11 cellular contexts compared by ENCODE assay signal in the genomic region with DNA sequence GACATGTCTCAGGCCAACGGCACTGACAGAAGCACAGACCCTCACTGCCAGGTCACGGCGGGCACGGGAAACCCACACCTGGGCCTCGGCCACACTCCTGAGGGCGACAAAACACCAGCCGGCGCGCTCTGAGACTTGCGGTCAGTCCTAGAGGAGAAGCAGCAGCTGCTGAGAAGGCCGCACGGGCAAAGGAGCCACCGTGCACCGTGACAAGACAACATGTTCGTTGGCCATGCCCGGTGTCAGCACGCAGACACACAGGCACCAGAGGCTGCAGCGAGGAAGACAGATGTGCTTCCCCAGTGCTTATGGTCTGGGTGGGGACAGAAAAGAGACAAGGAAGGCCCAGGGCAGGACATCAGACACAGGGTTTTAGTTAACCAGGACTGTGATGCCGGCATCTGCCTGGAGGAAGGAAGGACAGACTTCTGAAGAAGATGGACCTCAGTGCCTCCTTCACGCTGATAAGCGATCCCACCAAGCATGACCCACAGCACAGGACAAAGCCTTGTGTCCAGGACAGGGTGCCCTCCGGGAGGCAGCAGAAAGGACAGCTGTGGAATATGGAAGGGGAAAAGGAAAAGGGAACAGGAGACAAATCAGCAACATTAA.
DNase-seq lines count a peak whose midpoint lies in the region; ATAC-seq and TF ChIP-seq lines count a peak whose summit lies in the region.
"Had no signal": no experiment of that assay in that cellular context is flagged by ENCODE, and none has a peak within 500 bp of the region (broad histone marks: within the 10 kb centered on the region; RNA-seq: fewer than 3 reads in every experiment).

No MANE protein-coding gene starts in this region.

- no peak overlapping the region for H2AK5ac ChIP-seq in H9 (ENCODE audit: insufficient read length, low read length)

- peak overlapping the region; percentile 57 to 89 (median 76) for H3K27ac Mint-ChIP-seq in CD14-positive monocyte
- H3K27ac Mint-ChIP-seq in H9 = peak overlapping the region; percentile 81 to 92 (median 91); a peak in 6 of 7 replicates
- peak overlapping the region; percentile 90 for H3K27ac Mint-ChIP-seq in activated naive CD8-positive, alpha-beta T cell treated with anti-CD3 and anti-CD28 coated beads, Interleukin-2, amount 50 U/mL, for 24 hours
- H3K27ac Mint-ChIP-seq in natural killer cell treated with Interleukin-12 subunit alpha and Interleukin-12 subunit beta and Interleukin-15 and Interleukin-18, amount 100 ng/mL, for 72 hours = peak overlapping the region; percentile 57 to 80

- no peak overlapping the region for H2BK15ac ChIP-seq in H9 (ENCODE audit: low read depth, low read length)

- no peak for ATAC-seq in activated naive CD8-positive, alpha-beta T cell treated with anti-CD3 and anti-CD28 coated beads, Interleukin-2, amount 50 U/mL, for 24 hours
- no peak for ATAC-seq in natural killer cell treated with Interleukin-12 subunit alpha and Interleukin-12 subunit beta and Interleukin-15 and Interleukin-18, amount 100 ng/mL, for 72 hours
- no peak for ATAC-seq in GM21619 (IDR thresholded peaks at IDR 0.05; ENCODE audit: unreplicated experiment)

- H3K9ac ChIP-seq in H9 (ENCODE audit: extremely low read depth, insufficient read length, low read length) = no peak overlapping the region

- H3K79me1 ChIP-seq in H9 (ENCODE audit: insufficient read depth, low read depth, low read length, poor library complexity, severe bottlenecking) = peaks cover 5% of the 10 kb centered on the region

- TF ChIP-seq CTCF in CD14-positive monocyte (IDR thresholded peaks at IDR 0.05) (no peak), H9 (conservative IDR thresholded peaks at IDR 0.05) (no peak)

- H4K91ac ChIP-seq in H9 (ENCODE audit: insufficient read length, low read depth, low read length) = no peak overlapping the region

- H3K23ac ChIP-seq in H9 (ENCODE audit: insufficient read length, low read depth, low read length) = no peak overlapping the region

- no peak overlapping the region for H2BK12ac ChIP-seq in H9 (ENCODE audit: insufficient read length, low read depth, low read length)

- H3K9me3 Mint-ChIP-seq in CD14-positive monocyte = peaks cover 0 to 3% (median 0%) of the 10 kb centered on the region in 7 donors
- no peaks in the 10 kb centered on the region for H3K9me3 Mint-ChIP-seq in H9
- H3K9me3 Mint-ChIP-seq in activated naive CD8-positive, alpha-beta T cell treated with anti-CD3 and anti-CD28 coated beads, Interleukin-2, amount 50 U/mL, for 24 hours = no peaks in the 10 kb centered on the region
- H3K9me3 Mint-ChIP-seq in natural killer cell treated with Interleukin-12 subunit alpha and Interleukin-12 subunit beta and Interleukin-15 and Interleukin-18, amount 100 ng/mL, for 72 hours = no peaks in the 10 kb centered on the region

- no peak for DNase-seq in CD14-positive monocyte (ENCODE audit: low spot score)
- DNase-seq in H9 = no peak
- DNase-seq in activated naive CD8-positive, alpha-beta T cell treated with anti-CD3 and anti-CD28 coated beads, Interleukin-2, amount 50 U/mL, for 24 hours = no peak
- no peak for DNase-seq in natural killer cell treated with Interleukin-12 subunit alpha and Interleukin-12 subunit beta and Interleukin-15 and Interleukin-18, amount 100 ng/mL, for 72 hours (ENCODE audit: low spot score)
- no peak for DNase-seq in DMS 273 (lab: John Stamatoyannopoulos, UW; ENCODE audit: unreplicated experiment)
- DNase-seq in glomerular visceral epithelial cell (ENCODE audit: extremely low spot score) = no peak
- DNase-seq in OCI-M2 (lab: John Stamatoyannopoulos, UW; ENCODE audit: unreplicated experiment) = no peak
- DNase-seq: DMS 273 treated with DMSO at 0.1 percent for 48 hours; OCI-M1; stimulated activated CD4-positive, alpha-beta T cell treated with anti-CD3 and anti-CD28 coated beads, Interleukin-2, amount 100 ng/mL, for 24 hours had no signal

- H4K8ac ChIP-seq in H9 (replicated peaks; ENCODE audit: insufficient read length, low read depth, low read length) = no peak overlapping the region

- H3K56ac ChIP-seq in H9 (ENCODE audit: insufficient read length, low read depth, low read length) = no peak overlapping the region

- no peaks in the 10 kb centered on the region for H3K9me3 ChIP-seq in H9 (ENCODE audit: control insufficient read depth, low read depth, low read length)

- no peak overlapping the region for H2BK20ac ChIP-seq in H9 (ENCODE audit: low read depth, low read length, poor library complexity, severe bottlenecking)

- H3K27me3 Mint-ChIP-seq in CD14-positive monocyte (ENCODE audit: low read depth in 3 of 3) (no peaks in the 10 kb centered on the region), H9 (ENCODE audit: low read depth) (no peaks in the 10 kb centered on the region)
- H3K27me3 Mint-ChIP-seq in activated naive CD8-positive, alpha-beta T cell treated with anti-CD3 and anti-CD28 coated beads, Interleukin-2, amount 50 U/mL, for 24 hours = no peaks in the 10 kb centered on the region
- no peaks in the 10 kb centered on the region for H3K27me3 Mint-ChIP-seq in natural killer cell treated with Interleukin-12 subunit alpha and Interleukin-12 subunit beta and Interleukin-15 and Interleukin-18, amount 100 ng/mL, for 72 hours

- peak overlapping the region in 1 of 2 donors; percentile 87 for H3K4me3 Mint-ChIP-seq in CD14-positive monocyte
- H3K4me3 Mint-ChIP-seq in H9 = peak overlapping the region in 1 of 2 experiments; percentile 63; a peak in 2 of 5 replicates
- no peak overlapping the region for H3K4me3 Mint-ChIP-seq in activated naive CD8-positive, alpha-beta T cell treated with anti-CD3 and anti-CD28 coated beads, Interleukin-2, amount 50 U/mL, for 24 hours
- H3K4me3 Mint-ChIP-seq in natural killer cell treated with Interleukin-12 subunit alpha and Interleukin-12 subunit beta and Interleukin-15 and Interleukin-18, amount 100 ng/mL, for 72 hours = peak overlapping the region; percentile 63

- peaks cover 31% of the 10 kb centered on the region; the same call in 1 of the 2 replicates for H3K4me1 ChIP-seq in H9 (ENCODE audit: insufficient read depth, low read length)

- H3K79me2 ChIP-seq in H9 (ENCODE audit: insufficient read depth, low read length) = peaks cover 84% of the 10 kb centered on the region

- H3K36me3 Mint-ChIP-seq in CD14-positive monocyte (peaks cover 7 to 20% of the 10 kb centered on the region in 2 donors), H9 (ENCODE audit: insufficient read depth in 1 of 3, low read depth in 3 of 3) (no peaks in the 10 kb centered on the region; a peak in 2 of 7 replicates)
- H3K36me3 Mint-ChIP-seq in activated naive CD8-positive, alpha-beta T cell treated with anti-CD3 and anti-CD28 coated beads, Interleukin-2, amount 50 U/mL, for 24 hours (ENCODE audit: low read depth) = peaks cover 5% of the 10 kb centered on the region
- H3K36me3 Mint-ChIP-seq in natural killer cell treated with Interleukin-12 subunit alpha and Interleukin-12 subunit beta and Interleukin-15 and Interleukin-18, amount 100 ng/mL, for 72 hours = no peaks in the 10 kb centered on the region

- H3K14ac ChIP-seq in H9 (ENCODE audit: insufficient read depth, low read length) = no peak overlapping the region

- H3T11ph ChIP-seq in H9 (ENCODE audit: low read length) = no peak overlapping the region

- H4K20me1 ChIP-seq in H9 (ENCODE audit: control insufficient read depth, insufficient read depth, insufficient read length) = peaks cover 10% of the 10 kb centered on the region

- peak overlapping the region; percentile 34 for H3K27ac ChIP-seq in H9 (ENCODE audit: insufficient read length, low read depth, low read length)

- H3K18ac ChIP-seq in H9 (ENCODE audit: insufficient read length, low read depth, low read length) = no peak overlapping the region

- H3K4me2 ChIP-seq in H9 (ENCODE audit: insufficient read depth, insufficient read length, low read length) = no peak overlapping the region

- H3K4me1 Mint-ChIP-seq in CD14-positive monocyte (peaks cover 70% of the 10 kb centered on the region), H9 (peaks cover 84 to 92% of the 10 kb centered on the region in 2 experiments)
- peaks cover 93% of the 10 kb centered on the region for H3K4me1 Mint-ChIP-seq in activated naive CD8-positive, alpha-beta T cell treated with anti-CD3 and anti-CD28 coated beads, Interleukin-2, amount 50 U/mL, for 24 hours
- peaks cover 78 to 80% of the 10 kb centered on the region in 2 donors for H3K4me1 Mint-ChIP-seq in natural killer cell treated with Interleukin-12 subunit alpha and Interleukin-12 subunit beta and Interleukin-15 and Interleukin-18, amount 100 ng/mL, for 72 hours (ENCODE audit: low read depth in 2 of 2)

- no peak overlapping the region for H2AFZ ChIP-seq in H9 (ENCODE audit: low read length)

- H3K23me2 ChIP-seq in H9 (ENCODE audit: insufficient read length, low read depth, low read length, poor library complexity, severe bottlenecking) = no peaks in the 10 kb centered on the region

- WGBS in H9 (ENCODE audit: extremely low coverage, insufficient read length, low lambda C conversion rate) = no CpG with 5 or more reads among the region's 22 CpGs

- H3K27me3 ChIP-seq in H9 (ENCODE audit: insufficient read depth, low read length) = no peaks in the 10 kb centered on the region

- no peak overlapping the region for H2BK5ac ChIP-seq in H9 (ENCODE audit: insufficient read length, low read length)

- H2BK120ac ChIP-seq in H9 (ENCODE audit: low read depth, low read length, poor library complexity, severe bottlenecking) = no peak overlapping the region

- intact Hi-C loops in CD14-positive monocyte (cut with micrococcal nuclease) = loop anchor here in 1 of 2 donors (5.0 kb wide), 1 partner anchor 36 kb away; no protein-coding TSS in a partner anchor

- no peak overlapping the region for H4K5ac ChIP-seq in H9 (ENCODE audit: insufficient read length, low read depth, low read length)

- no peak overlapping the region for H3K4ac ChIP-seq in H9 (ENCODE audit: low read depth, low read length)
